Comparison of ENCODE assay signal across 9 cellular contexts in the genomic region with DNA sequence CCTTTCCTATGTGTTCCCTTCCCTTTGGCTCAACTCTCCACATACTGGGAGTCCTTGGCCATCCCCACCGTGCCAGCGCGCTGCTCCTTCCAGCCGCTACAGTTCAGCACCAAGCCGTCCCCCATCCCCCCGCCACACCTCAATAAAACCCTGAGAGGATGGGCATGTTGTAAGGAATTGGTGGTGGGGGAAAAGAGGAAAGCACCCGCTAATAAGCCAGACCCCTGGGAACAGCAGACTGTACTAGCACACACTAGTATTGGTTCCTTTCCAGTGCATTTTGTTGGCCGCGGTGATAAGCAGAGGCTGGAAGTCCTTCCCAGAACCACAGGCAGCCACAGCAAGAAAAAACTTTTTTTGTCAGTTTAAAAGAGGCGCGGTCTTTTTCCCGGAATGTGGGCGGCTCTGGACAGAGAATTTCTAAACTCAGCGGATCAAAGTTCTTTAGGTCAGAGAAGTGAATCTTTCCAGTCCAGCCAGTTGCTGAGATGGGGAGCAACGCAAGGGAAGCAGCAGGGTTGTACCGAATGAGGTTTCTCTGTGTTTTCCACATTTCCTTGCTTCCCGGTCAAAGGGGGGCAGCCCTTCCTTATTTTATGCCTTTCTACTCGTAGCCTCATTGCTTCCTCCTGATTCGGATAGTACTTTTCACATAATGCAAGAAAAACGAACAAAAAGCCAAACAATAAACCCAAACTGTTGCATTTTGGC. TPM values are rescaled to one million over a fixed set of nuclear protein-coding genes. Genes with fewer than 3 reads are reported as not detected.
DNase-seq lines count a peak whose midpoint lies in the region; ATAC-seq and TF ChIP-seq lines count a peak whose summit lies in the region.
"Had no signal": no experiment of that assay in that cellular context is flagged by ENCODE, and none has a peak within 500 bp of the region (broad histone marks: within the 10 kb centered on the region; RNA-seq: fewer than 3 reads in every experiment).

No MANE protein-coding gene starts in this region.

- peaks cover 8 to 21% (median 17%) of the 10 kb centered on the region in 4 donors for H3K4me1 Mint-ChIP-seq in CD4-positive, alpha-beta memory T cell

- peaks cover 0 to 2% (median 0%) of the 10 kb centered on the region in 8 donors for H3K9me3 Mint-ChIP-seq in CD4-positive, alpha-beta memory T cell
- H3K9me3 Mint-ChIP-seq: dendritic cell treated with granulocyte-macrophage colony-stimulating factor and Interleukin-4, amounts not matched to agents 40 ng/mL and 50 ng/mL, for 4 days had no signal

- TF ChIP-seq CTCF in RWPE2 (IDR thresholded peaks at IDR 0.05; ENCODE audit: poor library complexity, severe bottlenecking) (peak; percentile 51), fibroblast of the aortic adventitia (IDR thresholded peaks at IDR 0.05; ENCODE audit: insufficient read depth, low read length) (peak; percentile 17), ovary (IDR thresholded peaks at IDR 0.05) (no peak), GM10248 (IDR thresholded peaks at IDR 0.05; ENCODE audit: control extremely low read depth, extremely low read depth, low read depth, missing control alignments) (no peak)

- TF ChIP-seq POLR2A in ovary (IDR thresholded peaks at IDR 0.05): no peak

- H3K36me3 Mint-ChIP-seq in CD4-positive, alpha-beta memory T cell: no peaks in the 10 kb centered on the region

- H3K4me1 ChIP-seq in CD4-positive, alpha-beta memory T cell (ENCODE audit: insufficient read depth, low read length): peaks cover 18% of the 10 kb centered on the region
- H3K4me1 ChIP-seq in RWPE2 (ENCODE audit: insufficient read depth, poor library complexity, severe bottlenecking): peaks cover 5% of the 10 kb centered on the region
- peaks cover 4% of the 10 kb centered on the region for H3K4me1 ChIP-seq in ovary (ENCODE audit: insufficient read depth)

- peak overlapping the region in 1 of 7 donors; percentile 26 for H3K27ac Mint-ChIP-seq in CD4-positive, alpha-beta memory T cell
- H3K27ac Mint-ChIP-seq: dendritic cell treated with granulocyte-macrophage colony-stimulating factor and Interleukin-4, amounts not matched to agents 40 ng/mL and 50 ng/mL, for 4 days had no signal

- CTCF ChIA-PET in CD4-positive, alpha-beta memory T cell (lab: Charles Lee; ENCODE audit: partially characterized antibody): no interaction called here
- CTCF ChIA-PET in GM10248 (lab: Yijun Ruan, JAX): no interaction called here

- 1 to 2% (median 2%) methylated on average over 20 of the region's 20 CpGs for WGBS in ovary, 3 donors

- no peaks in the 10 kb centered on the region for H3K9me3 ChIP-seq in CD4-positive, alpha-beta memory T cell (ENCODE audit: control insufficient read depth in 1 of 2, low read length in 2 of 2)
- H3K9me3 ChIP-seq in RWPE2 (ENCODE audit: severe bottlenecking) (no peaks in the 10 kb centered on the region), ovary (no peaks in the 10 kb centered on the region)

- ATAC-seq in RWPE2 (ENCODE audit: low read depth): no peak
- ATAC-seq in GM18873 (IDR thresholded peaks at IDR 0.05; ENCODE audit: low FRiP score, unreplicated experiment): no peak

- H3K27me3 Mint-ChIP-seq in CD4-positive, alpha-beta memory T cell: peaks cover 24 to 34% of the 10 kb centered on the region in 2 donors

- no peaks in the 10 kb centered on the region for H3K36me3 ChIP-seq in CD4-positive, alpha-beta memory T cell (ENCODE audit: insufficient read depth, low read length)
- no peaks in the 10 kb centered on the region for H3K36me3 ChIP-seq in RWPE2 (ENCODE audit: low read depth)
- H3K36me3 ChIP-seq in ovary: no peaks in the 10 kb centered on the region

- intact Hi-C loops in CD4-positive, alpha-beta memory T cell (cut with micrococcal nuclease): no loop called here
- intact Hi-C loops in ovary (cut with DNase I): loop anchor here in 1 of 4 donors (10.0 kb wide), 1 partner anchor 1198 kb away; no protein-coding TSS in a partner anchor

- DNase-seq in CD4-positive, alpha-beta memory T cell: no peak
- DNase-seq in RWPE2 (ENCODE audit: low spot score) (no peak), fibroblast of the aortic adventitia (ENCODE audit: low read depth) (peak; percentile 57), ovary (peak in 1 of 5 donors; percentile 14), GM10248 (ENCODE audit: extremely low spot score) (no peak), DMS 273 (lab: John Stamatoyannopoulos, UW; ENCODE audit: unreplicated experiment) (no peak)
- no peak for DNase-seq in stimulated activated CD8-positive, alpha-beta memory T cell treated with anti-CD3 and anti-CD28 coated beads, Interleukin-4, amount 100 ng/mL, for 48 hours

- POLR2A ChIA-PET in CD4-positive, alpha-beta memory T cell (lab: Charles Lee; ENCODE audit: partially characterized antibody): no interaction called here
- POLR2A ChIA-PET in GM10248 (lab: Yijun Ruan, JAX): no interaction called here

- H3K4me3 Mint-ChIP-seq in CD4-positive, alpha-beta memory T cell: peak overlapping the region in 7 of 8 donors; percentile 55 to 89 (median 78)

- no peak overlapping the region for H3K27ac ChIP-seq in CD4-positive, alpha-beta memory T cell (ENCODE audit: low read depth, low read length)
- H3K27ac ChIP-seq in RWPE2 (ENCODE audit: poor library complexity, severe bottlenecking): no peak overlapping the region
- no peak overlapping the region for H3K27ac ChIP-seq in ovary

- no peak overlapping the region for H3K4me3 ChIP-seq in CD4-positive, alpha-beta memory T cell (ENCODE audit: low read length in 2 of 2)
- H3K4me3 ChIP-seq in RWPE2 (ENCODE audit: severe bottlenecking): peak overlapping the region; percentile 41
- H3K4me3 ChIP-seq in fibroblast of the aortic adventitia (ENCODE audit: low read depth, low read length): peak overlapping the region; percentile 68
- peak overlapping the region; percentile 56 for H3K4me3 ChIP-seq in ovary

- no peak for TF ChIP-seq EP300 in ovary (IDR thresholded peaks at IDR 0.05)

- H3K27me3 ChIP-seq in CD4-positive, alpha-beta memory T cell (ENCODE audit: insufficient read depth, low read length): peaks cover 27% of the 10 kb centered on the region
- H3K27me3 ChIP-seq in RWPE2 (ENCODE audit: insufficient read depth, poor library complexity, severe bottlenecking) (peaks cover 35% of the 10 kb centered on the region), ovary (no peaks in the 10 kb centered on the region)

RNA-seq across cellular contexts. Expression of a gene that starts 2.1 kb away (rescaled TPM):
- not detected for total RNA-seq in CD4-positive, alpha-beta memory T cell
- polyA plus RNA-seq in CD4-positive, alpha-beta memory T cell: not detected
- total RNA-seq in fibroblast of the aortic adventitia (ENCODE audit: low replicate concordance) (2.9 and 17.8 TPM in 2 replicates), ovary (1 to 10 TPM in 2 of 7 donors, under 1 TPM in 5; 0.13 to 2.2 (median 0.67) TPM)
- polyA plus RNA-seq in ovary: 1 to 10 TPM in 1 of 2 donors, under 1 TPM in 1; 0.74 to 5.5 TPM

Comparison
In these comparisons a context has a peak if more than half of its experiments do, and no peak if none do; other contexts are left out.
1. H3K4me3 ChIP-seq: peak in RWPE2 (single experiment), fibroblast of the aortic adventitia (single experiment) and ovary (single experiment); none in CD4-positive, alpha-beta memory T cell (0 of 2).
2. CTCF ChIP-seq: peak in RWPE2 (single experiment) and fibroblast of the aortic adventitia (single experiment); none in ovary (0 of 3) and GM10248 (single experiment).